In genomic region chr5:77851229-77852067, GRCh38 we compare ENCODE assay signal across 9 cellular contexts.
DNase-seq lines count a peak whose midpoint lies in the region; ATAC-seq, FAIRE-seq and TF ChIP-seq lines count a peak whose summit lies in the region.
"Had no signal": no experiment of that assay in that cellular context is flagged by ENCODE, and none has a peak within 500 bp of the region (broad histone marks: within the 10 kb centered on the region; RNA-seq: fewer than 3 reads in every experiment).

No MANE protein-coding gene starts in this region.

- TF ChIP-seq POLR2A in IMR-90 (IDR thresholded peaks at IDR 0.05; ENCODE audit: low read depth, low read length) (no peak), HepG2 (IDR thresholded peaks at IDR 0.05; ENCODE audit: insufficient read depth in 1 of 2, low read depth in 2 of 2, low read length in 2 of 2) (no peak)

- in situ Hi-C loops in IMR-90 (cut with MboI; ENCODE audit: low sequenced_read_pairs), result no loop called here
- in situ Hi-C loops in HepG2 (cut with HindIII; ENCODE audit: extremely low pct_ligation_motif_present, low pct_unique_long_range_greater_than_20kb), result no loop called here

- H3K4me1 Mint-ChIP-seq in CD8-positive, alpha-beta T cell (ENCODE audit: low read depth), result peaks cover 21% of the 10 kb centered on the region

- H4K91ac ChIP-seq in IMR-90 (ENCODE audit: insufficient read depth, low read depth, low read length), result peak overlapping the region; percentile 34; the same call in 1 of the 2 replicates

- H3K9me3 ChIP-seq in CD8-positive, alpha-beta T cell (ENCODE audit: low read length), result no peaks in the 10 kb centered on the region
- no peaks in the 10 kb centered on the region for H3K9me3 ChIP-seq in IMR-90 (ENCODE audit: control insufficient read depth, insufficient read depth, low read length)
- H3K9me3 ChIP-seq in HepG2 (ENCODE audit: low read length), result no peaks in the 10 kb centered on the region
- H3K9me3 ChIP-seq in subcutaneous abdominal adipose tissue (ENCODE audit: control insufficient read depth in 5 of 5, low read length in 5 of 5), result no peaks in the 10 kb centered on the region

- H3K4me1 ChIP-seq in CD8-positive, alpha-beta T cell (ENCODE audit: insufficient read depth, low read length), result peaks cover 6% of the 10 kb centered on the region
- H3K4me1 ChIP-seq in IMR-90 (ENCODE audit: control insufficient read depth, insufficient read depth, low read length), result peaks cover 2% of the 10 kb centered on the region; the same call in 1 of the 2 replicates
- peaks cover 13% of the 10 kb centered on the region for H3K4me1 ChIP-seq in HepG2 (ENCODE audit: insufficient read depth, low read length)
- peaks cover 0 to 20% (median 18%) of the 10 kb centered on the region in 5 donors for H3K4me1 ChIP-seq in subcutaneous abdominal adipose tissue (ENCODE audit: control insufficient read depth in 5 of 5, insufficient read depth in 5 of 5, low read length in 5 of 5)

- FAIRE-seq in HepG2 (lab: Jason Lieb, UNC), result no peak

- ATAC-seq in CD8-positive, alpha-beta T cell, result no peak
- ATAC-seq in IMR-90 (ENCODE audit: low read depth) (peak; percentile 54), HepG2 (peak; percentile 70), HG02678 (IDR thresholded peaks at IDR 0.05; ENCODE audit: unreplicated experiment) (no peak)

- TF ChIP-seq EP300 in HepG2 (IDR thresholded peaks at IDR 0.05; ENCODE audit: low read depth in 2 of 2, low read length in 2 of 2) (no peak), HepG2 (CRISPR knock-in tag; IDR thresholded peaks at IDR 0.05; ENCODE audit: borderline replicate concordance) (no peak)

- peak overlapping the region; percentile 93 for H3K4ac ChIP-seq in IMR-90 (ENCODE audit: low read depth, low read length)

- H3K79me2 ChIP-seq in HepG2 (ENCODE audit: insufficient read depth, low read length), result no peaks in the 10 kb centered on the region

- DNase-seq in CD8-positive, alpha-beta T cell, result no peak
- DNase-seq in IMR-90 (peak; percentile 14), coronary artery (ENCODE audit: low spot score) (no peak), HepG2 (ENCODE audit: low spot score) (no peak), NCI-H345 (lab: John Stamatoyannopoulos, UW) (no peak)
- DNase-seq in stimulated activated CD4-positive, alpha-beta T cell treated with anti-CD3 and anti-CD28 coated beads, Interleukin-2, amount 100 ng/mL, for 48 hours, result no peak

- CTCF ChIA-PET in CD8-positive, alpha-beta T cell (lab: Charles Lee), result no interaction called here
- CTCF ChIA-PET in IMR-90 (lab: Yijun Ruan, JAX) (no interaction called here), HepG2 (lab: Yijun Ruan, JAX; ENCODE audit: low intra/inter-chr PET ratio, low total read pairs) (no interaction called here)

- H3K14ac ChIP-seq in IMR-90 (replicated peaks; ENCODE audit: low read depth, low read length), result 0 out of 2 replicates have a peak overlapping the region, but pooled peaks have one; percentile 68

- H2BK5ac ChIP-seq in IMR-90 (ENCODE audit: low read depth, low read length, poor library complexity, severe bottlenecking), result no peak overlapping the region

- no peaks in the 10 kb centered on the region for H3K36me3 ChIP-seq in CD8-positive, alpha-beta T cell (ENCODE audit: insufficient read depth, low read length)
- H3K36me3 ChIP-seq in IMR-90 (ENCODE audit: control insufficient read depth, insufficient read depth, low read length) (no peaks in the 10 kb centered on the region), HepG2 (replicated peaks in 1 of 2; ENCODE audit: control insufficient read depth in 1 of 2, insufficient read depth in 2 of 2, low read length in 2 of 2) (no peaks in the 10 kb centered on the region), subcutaneous abdominal adipose tissue (ENCODE audit: control insufficient read depth in 5 of 5, insufficient read depth in 5 of 5, low read length in 5 of 5) (no peaks in the 10 kb centered on the region)

- WGBS in IMR-90 (ENCODE audit: extremely low coverage in 2 of 2, insufficient read length in 1 of 2), 2 experiments, result 4% methylated on average over 35 of the region's 83 CpGs; no CpG with 5 or more reads in 1 of the 2 experiments
- WGBS in HepG2 (ENCODE audit: low lambda C conversion rate), result 78% methylated on average over 58 of the region's 83 CpGs

- peak overlapping the region; percentile 79 to 98; a peak in 3 of 4 replicates for H4K8ac ChIP-seq in IMR-90 (ENCODE audit: low read depth in 2 of 2, low read length in 2 of 2)

- H3K36me3 Mint-ChIP-seq in CD8-positive, alpha-beta T cell, result no peaks in the 10 kb centered on the region

- peak overlapping the region; percentile 65 for H2BK120ac ChIP-seq in IMR-90 (ENCODE audit: low read depth, low read length)

- H3K18ac ChIP-seq in IMR-90 (ENCODE audit: low read depth, low read length), result peak overlapping the region; percentile 19; the same call in 1 of the 2 replicates

- peak overlapping the region; percentile 12; the same call in 1 of the 3 replicates for H2BK15ac ChIP-seq in IMR-90 (ENCODE audit: low read depth, low read length)

- H3K9me3 Mint-ChIP-seq in CD8-positive, alpha-beta T cell, result no peaks in the 10 kb centered on the region

- H4K20me1 ChIP-seq in IMR-90 (ENCODE audit: insufficient read depth, low read length) (no peaks in the 10 kb centered on the region), HepG2 (ENCODE audit: insufficient read depth, low read length) (no peaks in the 10 kb centered on the region)

- H3K4me3 Mint-ChIP-seq in CD8-positive, alpha-beta T cell, result peak overlapping the region; percentile 76

- H3K4me3 ChIP-seq in CD8-positive, alpha-beta T cell (ENCODE audit: low read depth, low read length), result peak overlapping the region; percentile 64
- H3K4me3 ChIP-seq in IMR-90 (ENCODE audit: insufficient read depth, low read depth, low read length) (peak overlapping the region; percentile 62), coronary artery (peak overlapping the region; percentile 75), HepG2 (replicated peaks in 1 of 3; ENCODE audit: insufficient read depth in 1 of 3, low read depth in 2 of 3, low read length in 3 of 3) (peak overlapping the region; percentile 39 to 70 (median 63); a peak in 5 of 6 replicates), subcutaneous abdominal adipose tissue (ENCODE audit: low read depth in 1 of 5, low read length in 5 of 5) (peak overlapping the region; percentile 61 to 97 (median 80))

- H3K27me3 ChIP-seq in CD8-positive, alpha-beta T cell (ENCODE audit: insufficient read depth, low read length), result no peaks in the 10 kb centered on the region
- peaks cover 6% of the 10 kb centered on the region for H3K27me3 ChIP-seq in IMR-90 (ENCODE audit: control insufficient read depth, insufficient read depth, low read length)
- H3K27me3 ChIP-seq in HepG2 (ENCODE audit: control insufficient read depth in 1 of 2, insufficient read depth in 2 of 2, low read length in 2 of 2), result peaks cover 2 to 21% of the 10 kb centered on the region in 2 experiments; a peak in 2 of 5 replicates
- H3K27me3 ChIP-seq in subcutaneous abdominal adipose tissue (ENCODE audit: control insufficient read depth in 5 of 5, insufficient read depth in 4 of 5, low read length in 5 of 5), result peaks cover 0 to 3% (median 0%) of the 10 kb centered on the region in 5 donors

- no peak for TF ChIP-seq RAD21 in IMR-90 (IDR thresholded peaks at IDR 0.05; ENCODE audit: low read length)
- no peak for TF ChIP-seq RAD21 in HepG2 (CRISPR knock-in tag; IDR thresholded peaks at IDR 0.05)

- peak overlapping the region; percentile 59 for H3K23ac ChIP-seq in IMR-90 (ENCODE audit: low read depth, low read length)

- TF ChIP-seq CTCF in CD8-positive, alpha-beta T cell (IDR thresholded peaks at IDR 0.05), result no peak
- TF ChIP-seq CTCF in IMR-90 (conservative IDR thresholded peaks at IDR 0.05; ENCODE audit: low read depth, low read length), result no peak
- no peak for TF ChIP-seq CTCF in coronary artery (IDR thresholded peaks at IDR 0.05)
- no peak for TF ChIP-seq CTCF in HepG2 (CRISPR knock-in tag; IDR thresholded peaks at IDR 0.05)

- H3K9ac ChIP-seq in IMR-90 (ENCODE audit: low read depth, low read length) (peak overlapping the region; percentile 25), HepG2 (ENCODE audit: insufficient read depth, low read depth, low read length) (peak overlapping the region; percentile 10; the same call in 1 of the 2 replicates), subcutaneous abdominal adipose tissue (ENCODE audit: low read length in 5 of 5) (peak overlapping the region in 4 of 5 donors; percentile 14 to 38 (median 33))
- H3K9ac ChIP-seq: KMS-11 had no signal

- BruUV-seq in IMR-90 (replicated peaks; lab: Mats Ljungman, UMichigan) (no TSS peak), HepG2 (replicated peaks; lab: Mats Ljungman, UMichigan) (no TSS peak)

- H2AFZ ChIP-seq in IMR-90 (replicated peaks; ENCODE audit: low read length, poor library complexity), result peak overlapping the region; percentile 96
- H2AFZ ChIP-seq in HepG2 (ENCODE audit: low read length), result no peak overlapping the region

- no peak overlapping the region for H3K27ac Mint-ChIP-seq in CD8-positive, alpha-beta T cell

- H3K4me2 ChIP-seq in IMR-90 (ENCODE audit: low read depth, low read length) (peak overlapping the region; percentile 76), HepG2 (ENCODE audit: low read depth, low read length) (peak overlapping the region; percentile 92)
- H3K4me2 ChIP-seq: KMS-11 had no signal

- peak overlapping the region; percentile 80 for H4K5ac ChIP-seq in IMR-90 (ENCODE audit: low read depth, low read length)

- no peak overlapping the region for H3K56ac ChIP-seq in IMR-90 (ENCODE audit: extremely low read depth, insufficient read depth, low read length)

- peak overlapping the region; percentile 71 for H2AK9ac ChIP-seq in IMR-90 (replicated peaks; ENCODE audit: low read depth, low read length, poor library complexity)

- intact Hi-C loops in CD8-positive, alpha-beta T cell (cut with DNase I, micrococcal nuclease), result no loop called here
- intact Hi-C loops in IMR-90 (cut with micrococcal nuclease), result no loop called here
- intact Hi-C loops in HepG2 (cut with micrococcal nuclease; ENCODE audit: unreplicated experiment), result no loop called here

- peaks cover 48% of the 10 kb centered on the region for H3K27me3 Mint-ChIP-seq in CD8-positive, alpha-beta T cell (ENCODE audit: low read depth)

- H3K27ac ChIP-seq in CD8-positive, alpha-beta T cell (ENCODE audit: low read depth, low read length), result no peak overlapping the region
- H3K27ac ChIP-seq in IMR-90 (ENCODE audit: insufficient read depth, low read length) (no peak overlapping the region), coronary artery (peak overlapping the region in 1 of 2 donors; percentile 31), HepG2 (ENCODE audit: extremely low read length, insufficient read depth, low read length) (no peak overlapping the region), subcutaneous abdominal adipose tissue (ENCODE audit: low read depth, low read length) (no peak overlapping the region)
- H3K27ac ChIP-seq: KMS-11 had no signal

- no peak overlapping the region for H2BK20ac ChIP-seq in IMR-90 (ENCODE audit: low read depth, low read length)

- no peak overlapping the region; the same call in 1 of the 2 replicates for H2AK5ac ChIP-seq in IMR-90 (ENCODE audit: low read depth, low read length)

- H3K79me1 ChIP-seq in IMR-90 (ENCODE audit: low read depth in 1 of 2, low read length in 2 of 2), result no peaks in the 10 kb centered on the region

- POLR2A ChIA-PET in CD8-positive, alpha-beta T cell (lab: Charles Lee), result no interaction called here
- POLR2A ChIA-PET in IMR-90 (lab: Charles Lee; ENCODE audit: unreplicated experiment), result interaction anchor here (0.7 kb wide), 1 partner anchor 17 kb away, joined by 11 read pairs; no protein-coding TSS in a partner anchor
- POLR2A ChIA-PET in HepG2 (lab: Yijun Ruan, JAX), result no interaction called here

- dilution Hi-C loops in IMR-90 (cut with HindIII; ENCODE audit: low sequenced_read_pairs, unreplicated experiment), result no loop called here

- peaks cover 7% of the 10 kb centered on the region for H3K9me1 ChIP-seq in IMR-90 (ENCODE audit: insufficient read depth, low read length)

Comparison
In these comparisons a context has a peak if more than half of its experiments do, and no peak if none do; other contexts are left out.
1. ATAC-seq: peak in IMR-90 (single experiment) and HepG2 (single experiment); none in CD8-positive, alpha-beta T cell (single experiment) and HG02678 (single experiment).
2. Peak in every context shown above with its lines, with median percentiles within 50 percentile points of each other: H3K4me3 ChIP-seq and H3K9ac ChIP-seq.